In the genomic region with DNA sequence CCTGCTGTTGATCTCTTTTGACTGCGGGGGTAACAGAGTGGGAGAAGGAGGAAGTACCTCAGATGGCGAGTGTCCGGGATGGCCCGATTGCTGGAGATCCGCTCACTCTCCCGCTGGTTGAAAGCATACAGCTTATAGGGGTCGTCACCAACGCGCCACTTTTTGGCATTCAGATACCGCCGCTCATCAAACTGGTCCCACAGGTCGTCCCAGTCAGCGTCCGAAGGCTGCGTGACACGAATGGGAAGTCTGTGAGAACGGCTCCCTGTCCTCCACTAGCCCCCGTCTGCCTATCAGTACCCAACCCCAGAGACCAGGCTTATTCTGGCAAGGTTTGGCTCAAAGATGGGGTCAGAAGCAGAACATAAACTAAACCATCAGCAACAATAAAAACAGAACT, we compare ENCODE assay signal across 7 cellular contexts.
"Had no signal": no experiment of that assay in that cellular context is flagged by ENCODE, and none has a peak within 500 bp of the region (broad histone marks: within the 10 kb centered on the region; RNA-seq: fewer than 3 reads in every experiment).

No MANE protein-coding gene starts in this region.

- ATAC-seq: HepG2, K562 had no signal

- DNase-seq: IMR-90, KBM-7, KG1 had no signal

- H3K27ac ChIP-seq: HL-60, KMS-11 had no signal

- H3K4me3 ChIP-seq: K562 had no signal

- H3K4me2 ChIP-seq: KMS-11 had no signal

- H3K9ac ChIP-seq: KMS-11 had no signal
